ENCODE assay signal across 9 cellular contexts in genomic region chr11:7672276-7672959, GRCh38. TPM values are rescaled to one million over a fixed set of nuclear protein-coding genes. Genes with fewer than 3 reads are reported as not detected.
DNase-seq lines count a peak whose midpoint lies in the region; ATAC-seq and TF ChIP-seq lines count a peak whose summit lies in the region.
"Had no signal": no experiment of that assay in that cellular context is flagged by ENCODE, and none has a peak within 500 bp of the region (broad histone marks: within the 10 kb centered on the region; RNA-seq: fewer than 3 reads in every experiment).

No MANE protein-coding gene starts in this region.

- no peak for TF ChIP-seq CTCF in GM06990 (IDR thresholded peaks at IDR 0.05; ENCODE audit: insufficient read depth, low read length, poor library complexity, severe bottlenecking)
- TF ChIP-seq CTCF in GM23338 (conservative IDR thresholded peaks at IDR 0.05; ENCODE audit: low read depth in 2 of 2) = no peak
- no peak for TF ChIP-seq CTCF in mammary epithelial cell (conservative IDR thresholded peaks at IDR 0.05 in 1 of 2, IDR thresholded peaks at IDR 0.05 in 1 of 2; ENCODE audit: extremely low read depth in 1 of 2, insufficient read depth in 1 of 2, low read depth in 1 of 2, low read length in 2 of 2)
- TF ChIP-seq CTCF in osteocyte (IDR thresholded peaks at IDR 0.05) = no peak
- no peak for TF ChIP-seq CTCF in SK-N-SH (IDR thresholded peaks at IDR 0.05)
- no peak for TF ChIP-seq CTCF in transverse colon (IDR thresholded peaks at IDR 0.05)

- dilution Hi-C loops in mammary epithelial cell (cut with HindIII; ENCODE audit: low sequenced_read_pairs) = no loop called here

- H3K4me3 ChIP-seq in GM06990 (replicated peaks; ENCODE audit: low read depth, low read length) = peak overlapping the region; percentile 23
- H3K4me3 ChIP-seq in GM23338 = peak overlapping the region; percentile 84
- H3K4me3 ChIP-seq in mammary epithelial cell (replicated peaks in 1 of 3; ENCODE audit: insufficient read depth in 1 of 3, low read depth in 2 of 3, low read length in 3 of 3) = no peak overlapping the region
- no peak overlapping the region for H3K4me3 ChIP-seq in SK-N-SH (ENCODE audit: low read depth in 2 of 2, low read length in 1 of 2)
- peak overlapping the region in 1 of 4 donors; percentile 55 for H3K4me3 ChIP-seq in transverse colon

- H3K27ac ChIP-seq in GM23338 (ENCODE audit: low read depth) = no peak overlapping the region
- H3K27ac ChIP-seq in mammary epithelial cell (ENCODE audit: insufficient read depth, low read depth, low read length) = peak overlapping the region; percentile 14
- H3K27ac ChIP-seq in SK-N-SH (ENCODE audit: low read depth in 2 of 2, low read length in 1 of 2) = no peak overlapping the region
- peak overlapping the region in 1 of 4 donors; percentile 73 for H3K27ac ChIP-seq in transverse colon

- no peak for ATAC-seq in GM23338

- H3F3A ChIP-seq in GM23338 (replicated peaks; ENCODE audit: low read depth) (0 out of 2 replicates have a peak, but pooled peaks cover 3% of the 10 kb centered on the region), SK-N-SH (replicated peaks; ENCODE audit: insufficient read depth) (no peaks in the 10 kb centered on the region)

- H3K4me2 ChIP-seq in GM23338 (peak overlapping the region; percentile 92), mammary epithelial cell (ENCODE audit: insufficient read depth, low read depth, low read length) (no peak overlapping the region), SK-N-SH (no peak overlapping the region)

- CTCF ChIA-PET in mammary epithelial cell (lab: Charles Lee; ENCODE audit: low non-redundant PET) (no interaction called here), SK-N-SH (lab: Yijun Ruan, JAX) (interaction anchor here (1.5 to 2.0 kb wide), 3 partner anchors 96 to 230 kb away, joined by 3 to 8 read pairs (median 5); no protein-coding TSS in a partner anchor)

- no peak overlapping the region for H3K27ac Mint-ChIP-seq in GM23338
- peak overlapping the region; percentile 70 for H3K27ac Mint-ChIP-seq in osteocyte (ENCODE audit: unreplicated experiment)

- H3K9me3 ChIP-seq in mammary epithelial cell (replicated peaks; ENCODE audit: insufficient read depth, low read length) = no peaks in the 10 kb centered on the region
- H3K9me3 ChIP-seq in SK-N-SH = no peaks in the 10 kb centered on the region
- H3K9me3 ChIP-seq in transverse colon = no peaks in the 10 kb centered on the region

- no peaks in the 10 kb centered on the region for H4K20me1 ChIP-seq in GM23338 (replicated peaks; ENCODE audit: insufficient read depth)
- H4K20me1 ChIP-seq in mammary epithelial cell (ENCODE audit: insufficient read depth, low read length) = no peaks in the 10 kb centered on the region
- no peaks in the 10 kb centered on the region for H4K20me1 ChIP-seq in SK-N-SH (ENCODE audit: insufficient read depth)

- H3K9me2 ChIP-seq in GM23338 (ENCODE audit: insufficient read depth) (no peaks in the 10 kb centered on the region), SK-N-SH (no peaks in the 10 kb centered on the region)

- no peaks in the 10 kb centered on the region for H3K79me2 ChIP-seq in GM23338 (replicated peaks; ENCODE audit: insufficient read depth)
- no peaks in the 10 kb centered on the region for H3K79me2 ChIP-seq in mammary epithelial cell (ENCODE audit: insufficient read depth, low read length)
- no peaks in the 10 kb centered on the region for H3K79me2 ChIP-seq in SK-N-SH (ENCODE audit: insufficient read depth)

- H2AFZ ChIP-seq in GM23338 = no peak overlapping the region
- H2AFZ ChIP-seq in mammary epithelial cell (ENCODE audit: low read depth, low read length) = no peak overlapping the region
- no peak overlapping the region for H2AFZ ChIP-seq in SK-N-SH (ENCODE audit: low read depth)

- H3K9ac ChIP-seq in mammary epithelial cell (ENCODE audit: insufficient read depth, low read length) (no peak overlapping the region), SK-N-SH (no peak overlapping the region)

- H3K36me3 Mint-ChIP-seq in GM23338 (ENCODE audit: low read depth) = peaks cover 29% of the 10 kb centered on the region
- H3K36me3 Mint-ChIP-seq in osteocyte (ENCODE audit: unreplicated experiment) = peaks cover 5% of the 10 kb centered on the region

- in situ Hi-C loops in mammary epithelial cell (cut with MboI; ENCODE audit: low sequenced_read_pairs in 2 of 2) = no loop called here
- in situ Hi-C loops in transverse colon (cut with MboI; ENCODE audit: low pct_ligation_motif_present in 1 of 4, low pct_unique_long_range_greater_than_20kb in 1 of 4, low sequenced_read_pairs in 3 of 4) = loop anchor here in 2 of 4 donors (25.0 kb wide), 1 partner anchor 110 kb away; no protein-coding TSS in a partner anchor

- TF ChIP-seq EP300 in SK-N-SH (IDR thresholded peaks at IDR 0.05; ENCODE audit: borderline replicate concordance in 1 of 2, low read depth in 1 of 2, low read length in 1 of 2) (no peak), transverse colon (IDR thresholded peaks at IDR 0.05; ENCODE audit: low read depth) (no peak)

- WGBS in mammary epithelial cell (ENCODE audit: low coverage, missing lambda C conversion rate) = 92% methylated on average over 16 of the region's 16 CpGs
- WGBS in SK-N-SH (ENCODE audit: low lambda C conversion rate) = 78% methylated on average over 8 of the region's 16 CpGs
- WGBS in transverse colon (ENCODE audit: low coverage in 1 of 2), 2 donors = 86 to 89% methylated on average over 5 to 14 of the region's 16 CpGs

- H3K4me3 Mint-ChIP-seq in GM23338 (peak overlapping the region; percentile 66), osteocyte (ENCODE audit: unreplicated experiment) (peak overlapping the region; percentile 65)

- intact Hi-C loops in mammary epithelial cell (cut with micrococcal nuclease) = no loop called here
- intact Hi-C loops in transverse colon (cut with DNase I; ENCODE audit: low total_unique reads) = no loop called here

- DNase-seq in GM06990 (ENCODE audit: extremely low read depth, insufficient read length) (no peak), GM23338 (ENCODE audit: low spot score) (no peak), mammary epithelial cell (no peak), osteocyte (ENCODE audit: extremely low spot score, unreplicated experiment) (no peak), cerebellum (ENCODE audit: low spot score) (no peak), SK-N-SH (no peak), DMS79 (lab: John Stamatoyannopoulos, UW) (no peak), transverse colon (no peak)

- BruUV-seq in mammary epithelial cell (replicated peaks; lab: Mats Ljungman, UMichigan) = no TSS peak

- TF ChIP-seq POLR2A in transverse colon (IDR thresholded peaks at IDR 0.05) = no peak

- H3K4me1 ChIP-seq in GM23338 (ENCODE audit: insufficient read depth) = peaks cover 23% of the 10 kb centered on the region; the same call in 1 of the 2 replicates
- H3K4me1 ChIP-seq in mammary epithelial cell (ENCODE audit: insufficient read depth, low read length) = peaks cover 53% of the 10 kb centered on the region
- peaks cover 0 to 7% of the 10 kb centered on the region in 2 experiments; a peak in 1 of 4 replicates for H3K4me1 ChIP-seq in SK-N-SH (ENCODE audit: control insufficient read depth in 1 of 2, insufficient read depth in 2 of 2, low read depth in 1 of 2, low read length in 1 of 2)
- peaks cover 0 to 21% (median 14%) of the 10 kb centered on the region in 4 donors for H3K4me1 ChIP-seq in transverse colon

- H3K36me3 ChIP-seq in GM06990 (ENCODE audit: control insufficient read depth, insufficient read depth, low read length) (peaks cover 10% of the 10 kb centered on the region), GM23338 (ENCODE audit: insufficient read depth) (peaks cover 7% of the 10 kb centered on the region; the same call in 1 of the 2 replicates), mammary epithelial cell (ENCODE audit: insufficient read depth, low read length) (no peaks in the 10 kb centered on the region), SK-N-SH (replicated peaks in 1 of 2; ENCODE audit: control insufficient read depth in 1 of 2, insufficient read depth in 2 of 2, low read length in 1 of 2) (no peaks in the 10 kb centered on the region), transverse colon (no peaks in the 10 kb centered on the region)

- H3K9me3 Mint-ChIP-seq in GM23338 (no peaks in the 10 kb centered on the region), osteocyte (ENCODE audit: unreplicated experiment) (no peaks in the 10 kb centered on the region)

- TF ChIP-seq RAD21 in SK-N-SH (IDR thresholded peaks at IDR 0.05; ENCODE audit: low read length) = no peak

- H3K4me1 Mint-ChIP-seq in GM23338 = peaks cover 32% of the 10 kb centered on the region
- H3K4me1 Mint-ChIP-seq in osteocyte (ENCODE audit: unreplicated experiment) = peaks cover 47% of the 10 kb centered on the region

- H3K27me3 ChIP-seq in GM06990 (replicated peaks; ENCODE audit: control insufficient read depth, insufficient read depth, low read length) (no peaks in the 10 kb centered on the region), GM23338 (ENCODE audit: insufficient read depth) (no peaks in the 10 kb centered on the region), mammary epithelial cell (ENCODE audit: insufficient read depth, low read length) (no peaks in the 10 kb centered on the region), SK-N-SH (ENCODE audit: insufficient read depth) (peaks cover 19% of the 10 kb centered on the region; the same call in 1 of the 2 replicates), transverse colon (peaks cover 15% of the 10 kb centered on the region)

- POLR2A ChIA-PET in SK-N-SH (lab: Yijun Ruan, JAX) = no interaction called here

- H3K27me3 Mint-ChIP-seq in GM23338 (ENCODE audit: insufficient read depth, low read depth, poor library complexity) (peaks cover 13% of the 10 kb centered on the region), osteocyte (ENCODE audit: unreplicated experiment) (no peaks in the 10 kb centered on the region)

TF ChIP-seq in GM23338, 12 proteins besides CTCF, POLR2A, EP300 and RAD21 (continues in another document):
- TF ChIP-seq CREB1 (CRISPR knock-in tag; IDR thresholded peaks at IDR 0.05; ENCODE audit: low read depth) = no peak

RNA-seq across cellular contexts. Expression of gene CYB5R2, which starts 0.9 kb away (rescaled TPM):
- total RNA-seq in GM23338 (2014; rRNA removed; shearing (Covaris generic)) = 30.3 and 40.9 TPM in 2 replicates
- polyA plus RNA-seq in GM23338 (2016; fragmentation: Nextera tagmentation; extraction: Ambion mirVana) (48.9 and 56.2 TPM in 2 replicates), mammary epithelial cell (12.3 TPM), SK-N-SH (2012; rRNA removed) (0.20 and 0.23 TPM in 2 replicates)
- total RNA-seq in mammary epithelial cell (10 to 100 TPM; 11.3 to 17.6 TPM), osteocyte (5.7 and 7.9 TPM in 2 replicates), cerebellum (2.5 TPM), transverse colon (10 to 100 TPM in 1 of 4 donors, 1 to 10 TPM in 2, not detected in 1; 2.7 to 21.3 (median 4.2) TPM)
- 23.6 TPM for polyA minus RNA-seq in mammary epithelial cell
- not detected in 2 replicates for polyA plus RNA-seq in SK-N-SH (2012; cell fraction: cytosol; rRNA removed)
- 1.2 and 1.7 TPM in 2 replicates for polyA plus RNA-seq in SK-N-SH (2012; cell fraction: nucleus; rRNA removed)

RNA-seq across cellular contexts. Expression of gene OVCH2, which starts 33.9 kb away (rescaled TPM):
- total RNA-seq in GM23338 (2014; rRNA removed; shearing (Covaris generic)) = 0.31 and 0.42 TPM in 2 replicates
- 0.33 and 1.3 TPM in 2 replicates for polyA plus RNA-seq in GM23338 (2016; fragmentation: Nextera tagmentation; extraction: Ambion mirVana)
- total RNA-seq in mammary epithelial cell = 10 to 100 TPM in 1 of 2 donors, 1 to 10 TPM in 1; 9.0 to 12.9 TPM
- polyA plus RNA-seq in mammary epithelial cell = 0.87 TPM
- polyA minus RNA-seq in mammary epithelial cell = not detected
- not detected in 2 replicates for total RNA-seq in osteocyte
- not detected for total RNA-seq in cerebellum
- polyA plus RNA-seq in SK-N-SH (2012; rRNA removed) = 0.08 TPM in 1 of 2 replicates, not detected in the other
- 0.04 TPM in 1 of 2 replicates, not detected in the other for polyA plus RNA-seq in SK-N-SH (2012; cell fraction: cytosol; rRNA removed)
- 1.2 and 1.8 TPM in 2 replicates for polyA plus RNA-seq in SK-N-SH (2012; cell fraction: nucleus; rRNA removed)
- total RNA-seq in transverse colon = not detected
- total RNA-seq: activated CD8-positive, alpha-beta memory T cell treated with anti-CD3 and anti-CD28 coated beads for 36 hours had no signal

Comparison
In these comparisons a context has a peak if more than half of its experiments do, and no peak if none do; other contexts are left out.
1. H3K4me3 ChIP-seq: peak in GM06990 (single experiment) and GM23338 (single experiment); none in mammary epithelial cell (0 of 3) and SK-N-SH (0 of 2).